ENCODE assay signal across 9 cellular contexts in the genomic region with DNA sequence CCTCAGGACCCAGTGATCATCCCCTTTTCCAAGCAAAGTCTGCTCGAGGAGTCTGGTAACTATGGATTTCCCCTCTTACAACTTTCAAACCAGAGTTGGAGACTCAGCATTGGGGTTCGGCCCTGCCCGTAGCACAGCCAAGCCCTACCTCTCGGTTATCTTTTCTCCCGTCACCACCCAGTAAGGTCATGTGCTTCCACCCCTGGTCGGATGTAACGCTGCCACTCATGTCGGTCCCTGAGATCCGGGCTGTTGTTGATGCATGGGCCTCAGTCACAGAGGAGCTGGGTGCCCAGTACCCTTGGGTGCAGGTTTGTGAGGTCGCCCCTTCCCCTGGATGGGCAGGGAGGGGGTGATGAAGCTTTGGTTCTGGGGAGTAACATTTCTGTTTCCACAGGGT. TPM values are rescaled to one million over a fixed set of nuclear protein-coding genes. Genes with fewer than 3 reads are reported as not detected.
DNase-seq lines count a peak whose midpoint lies in the region; ATAC-seq and TF ChIP-seq lines count a peak whose summit lies in the region.
"Had no signal": no experiment of that assay in that cellular context is flagged by ENCODE, and none has a peak within 500 bp of the region (broad histone marks: within the 10 kb centered on the region; RNA-seq: fewer than 3 reads in every experiment).

No MANE protein-coding gene starts in this region.

- intact Hi-C loops in breast epithelium (cut with DNase I; ENCODE audit: low total_unique reads) (no loop called here), mucosa of descending colon (cut with DNase I, micrococcal nuclease) (no loop called here)

- no peak for DNase-seq in stimulated activated naive CD8-positive, alpha-beta T cell treated with anti-CD3 and anti-CD28 coated beads, Interleukin-15, Interleukin-2, amounts not matched to agents 100 U/mL and 50 U/mL, for 24 hours
- DNase-seq in breast epithelium (ENCODE audit: low spot score in 2 of 2) (no peak), mucosa of descending colon (peak in 2 of 3 donors; percentile 42 to 53), retina (no peak), NCI-H146 treated with DMSO at 0.1 percent for 48 hours (lab: John Stamatoyannopoulos, UW; ENCODE audit: unreplicated experiment) (no peak)
- DNase-seq in effector CD4-positive, alpha-beta T cell: no peak
- DNase-seq: NCI-H1417 treated with DMSO at 0.1 percent for 48 hours had no signal

- H3K27me3 ChIP-seq in breast epithelium: no peaks in the 10 kb centered on the region

- H3K4me3 Mint-ChIP-seq in stimulated activated naive CD8-positive, alpha-beta T cell treated with anti-CD3 and anti-CD28 coated beads, Interleukin-15, Interleukin-2, amounts not matched to agents 100 ng/mL and 50 ng/mL, for 24 hours: peak overlapping the region; percentile 92

- H3K36me3 ChIP-seq in breast epithelium: no peaks in the 10 kb centered on the region
- H3K36me3 ChIP-seq in mucosa of descending colon (ENCODE audit: low read depth): no peaks in the 10 kb centered on the region

- H3K4me1 ChIP-seq in breast epithelium (peaks cover 4 to 13% of the 10 kb centered on the region in 2 donors), mucosa of descending colon (ENCODE audit: low read depth) (peaks cover 24% of the 10 kb centered on the region)

- H3K36me3 Mint-ChIP-seq in stimulated activated naive CD8-positive, alpha-beta T cell treated with anti-CD3 and anti-CD28 coated beads, Interleukin-15, Interleukin-2, amounts not matched to agents 100 ng/mL and 50 ng/mL, for 24 hours (ENCODE audit: low read depth): peaks cover 17% of the 10 kb centered on the region

- H3K4me3 ChIP-seq in breast epithelium (peak overlapping the region; percentile 71 to 78 (median 78)), mucosa of descending colon (no peak overlapping the region)

- H3K9me3 ChIP-seq in breast epithelium: no peaks in the 10 kb centered on the region
- H3K9me3 ChIP-seq in mucosa of descending colon: no peaks in the 10 kb centered on the region

- peaks cover 33% of the 10 kb centered on the region for H3K4me1 Mint-ChIP-seq in stimulated activated naive CD8-positive, alpha-beta T cell treated with anti-CD3 and anti-CD28 coated beads, Interleukin-15, Interleukin-2, amounts not matched to agents 100 ng/mL and 50 ng/mL, for 24 hours (ENCODE audit: low read depth)

- TF ChIP-seq CTCF in breast epithelium (IDR thresholded peaks at IDR 0.05) (no peak), mucosa of descending colon (IDR thresholded peaks at IDR 0.05) (no peak)

- H3K27ac Mint-ChIP-seq in stimulated activated naive CD8-positive, alpha-beta T cell treated with anti-CD3 and anti-CD28 coated beads, Interleukin-15, Interleukin-2, amounts not matched to agents 100 ng/mL and 50 ng/mL, for 24 hours: peak overlapping the region; percentile 88

- no peaks in the 10 kb centered on the region for H3K27me3 Mint-ChIP-seq in stimulated activated naive CD8-positive, alpha-beta T cell treated with anti-CD3 and anti-CD28 coated beads, Interleukin-15, Interleukin-2, amounts not matched to agents 100 ng/mL and 50 ng/mL, for 24 hours

- no peak for ATAC-seq in stimulated activated naive CD8-positive, alpha-beta T cell treated with anti-CD3 and anti-CD28 coated beads, Interleukin-15, Interleukin-2, amounts not matched to agents 100 U/mL and 50 U/mL, for 24 hours
- ATAC-seq in mucosa of descending colon (no peak), GM19395 (IDR thresholded peaks at IDR 0.05; ENCODE audit: unreplicated experiment) (no peak)

- H3K9me3 Mint-ChIP-seq in stimulated activated naive CD8-positive, alpha-beta T cell treated with anti-CD3 and anti-CD28 coated beads, Interleukin-15, Interleukin-2, amounts not matched to agents 100 ng/mL and 50 ng/mL, for 24 hours: no peaks in the 10 kb centered on the region

- no peak for TF ChIP-seq POLR2A in breast epithelium (IDR thresholded peaks at IDR 0.05)

- peak overlapping the region; percentile 84 to 89 for H3K27ac ChIP-seq in breast epithelium

RNA-seq across cellular contexts. Expression of a gene that starts 1.2 kb away (rescaled TPM):
- total RNA-seq in breast epithelium (10 to 100 TPM; 26.1 to 37.0 (median 36.7) TPM), mucosa of descending colon (10 to 100 TPM; 42.0 to 85.6 (median 63.3) TPM)

RNA-seq across cellular contexts. Expression of a gene that starts 4.3 kb away (rescaled TPM):
- total RNA-seq in breast epithelium: 10 to 100 TPM; 20.3 to 45.5 (median 42.1) TPM
- total RNA-seq in mucosa of descending colon: 10 to 100 TPM; 18.8 to 57.4 (median 41.0) TPM

RNA-seq across cellular contexts. Expression of a gene that starts 10.1 kb away (rescaled TPM):
- 10 to 100 TPM; 62.6 to 84.8 (median 70.8) TPM for total RNA-seq in breast epithelium
- 10 to 100 TPM; 48.1 to 59.8 (median 49.6) TPM for total RNA-seq in mucosa of descending colon

RNA-seq across cellular contexts. Expression of a gene that starts 14.8 kb away (rescaled TPM):
- not detected for total RNA-seq in breast epithelium
- not detected for total RNA-seq in mucosa of descending colon

RNA-seq across cellular contexts. Expression of a gene that starts 18.8 kb away (rescaled TPM):
- under 1 TPM in 1 of 3 donors, not detected in 2; 0.29 TPM for total RNA-seq in breast epithelium
- not detected for total RNA-seq in mucosa of descending colon

Comparison
In these comparisons a context has a peak if more than half of its experiments do, and no peak if none do; other contexts are left out.
1. DNase-seq: peak in mucosa of descending colon (2 of 3); none in stimulated activated naive CD8-positive, alpha-beta T cell treated with anti-CD3 and anti-CD28 coated beads, Interleukin-15, Interleukin-2, amounts not matched to agents 100 U/mL and 50 U/mL, for 24 hours (single experiment), breast epithelium (0 of 2), retina (single experiment), effector CD4-positive, alpha-beta T cell (single experiment) and NCI-H146 treated with DMSO at 0.1 percent for 48 hours (single experiment).